Comparison of ENCODE assay signal across 16 cellular contexts in the genomic region with DNA sequence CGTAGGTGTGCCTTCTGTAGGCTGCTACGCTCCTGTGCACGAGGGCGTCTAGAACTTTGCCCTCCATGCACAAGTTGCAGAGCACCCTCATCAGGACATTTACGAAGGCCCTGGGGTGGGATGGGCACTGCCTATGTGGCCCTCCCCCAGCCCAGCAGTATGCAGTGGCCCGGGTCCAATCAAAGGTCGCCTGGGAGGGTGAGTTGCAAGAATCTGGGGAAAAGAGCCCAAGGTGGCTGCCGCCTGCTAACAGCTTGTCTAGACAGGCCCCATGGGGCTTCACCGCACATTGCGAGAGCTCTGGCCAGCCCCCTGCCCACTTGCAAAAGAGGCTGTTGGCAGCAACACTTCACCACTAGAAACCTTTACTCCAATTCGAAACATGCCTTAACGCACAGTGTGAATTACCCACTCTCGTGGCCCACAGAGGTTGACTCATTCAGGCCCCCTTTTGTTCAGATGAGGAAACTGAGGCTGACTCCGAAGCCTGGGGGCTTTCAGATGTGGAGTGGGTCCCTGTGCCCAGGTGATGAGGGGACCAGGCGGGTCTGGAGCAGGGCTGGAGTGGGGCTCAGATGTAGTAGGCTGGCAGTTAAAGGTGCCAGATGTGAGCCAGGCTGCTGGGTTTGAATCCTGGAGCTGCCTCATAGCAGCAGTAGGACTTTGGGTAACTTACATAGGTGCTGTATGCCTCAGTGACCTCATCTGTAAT. TPM values are rescaled to one million over a fixed set of nuclear protein-coding genes. Genes with fewer than 3 reads are reported as not detected.
DNase-seq lines count a peak whose midpoint lies in the region; ATAC-seq, FAIRE-seq and TF ChIP-seq lines count a peak whose summit lies in the region.
"Had no signal": no experiment of that assay in that cellular context is flagged by ENCODE, and none has a peak within 500 bp of the region (broad histone marks: within the 10 kb centered on the region; RNA-seq: fewer than 3 reads in every experiment).

No MANE protein-coding gene starts in this region.

- DNase-seq in AG04450 (ENCODE audit: low read depth, low spot score) (no peak), astrocyte of the spinal cord (ENCODE audit: low read depth, low spot score) (no peak), kidney (no peak), NCI-H510A (lab: John Stamatoyannopoulos, UW) (no peak), DMS153 (lab: John Stamatoyannopoulos, UW) (no peak)
- no peak for DNase-seq in activated CD4-positive, alpha-beta T cell treated with anti-CD3 and anti-CD28 coated beads for 1 hour
- DNase-seq: activated CD4-positive, alpha-beta memory T cell treated with anti-CD3 and anti-CD28 coated beads, Interleukin-2, amount 10 ng/mL, durations not matched to agents 7 days and 5 days; NCI-H2081; SHP77 treated with DMSO at 0.1 percent for 48 hours had no signal

- H3K9ac ChIP-seq in kidney (ENCODE audit: low read length in 2 of 2) (peak overlapping the region; percentile 2 to 6), skeletal muscle tissue (ENCODE audit: low read depth in 1 of 3, low read length in 3 of 3) (peak overlapping the region; percentile 12 to 83 (median 44))

- CTCF ChIA-PET in AG04450 (lab: Charles Lee): interaction anchor here (0.9 kb wide), 1 partner anchor 26 kb away, joined by 3 read pairs; no protein-coding TSS in a partner anchor

- POLR2A ChIA-PET in AG04450 (lab: Yijun Ruan, JAX): interaction anchor here (0.9 to 5.9 kb wide), 7 partner anchors 9 to 24 kb away, joined by 3 to 42 read pairs (median 3); no protein-coding TSS in a partner anchor

- in situ Hi-C loops in astrocyte of the spinal cord (cut with HindIII; ENCODE audit: low sequenced_read_pairs): no loop called here

- H3K27me3 ChIP-seq in AG04450 (ENCODE audit: control insufficient read depth, insufficient read depth, low read length) (no peaks in the 10 kb centered on the region), skeletal muscle tissue (ENCODE audit: control insufficient read depth in 3 of 3, insufficient read depth in 3 of 3, low read length in 3 of 3) (peaks cover 0 to 2% (median 0%) of the 10 kb centered on the region in 3 donors)

- no peak for ATAC-seq in HG03342 (IDR thresholded peaks at IDR 0.05; ENCODE audit: unreplicated experiment)
- ATAC-seq: activated T-helper 17 cell treated with anti-CD3 and anti-CD28 coated beads, Interleukin-2, amount 50 U/mL, for 72 hours had no signal

- peak overlapping the region; percentile 75 for H3K4me3 ChIP-seq in AG04450 (ENCODE audit: low read depth, low read length)
- H3K4me3 ChIP-seq in astrocyte of the spinal cord (ENCODE audit: low read depth, low read length): peak overlapping the region; percentile 56
- peak overlapping the region; percentile 63 to 73 for H3K4me3 ChIP-seq in kidney (ENCODE audit: low read length in 2 of 2)
- peak overlapping the region; percentile 9 to 81 (median 45) for H3K4me3 ChIP-seq in skeletal muscle tissue (ENCODE audit: low read length in 3 of 3)

- TF ChIP-seq CTCF in AG04450 (IDR thresholded peaks at IDR 0.05; ENCODE audit: low read depth, low read length): no peak
- no peak for TF ChIP-seq CTCF in astrocyte of the spinal cord (IDR thresholded peaks at IDR 0.05; ENCODE audit: low read depth, low read length)
- TF ChIP-seq CTCF in kidney (IDR thresholded peaks at IDR 0.05; ENCODE audit: borderline replicate concordance, extremely low read depth, insufficient read depth): no peak

- H3K36me3 ChIP-seq in kidney (ENCODE audit: control insufficient read depth in 1 of 2, insufficient read depth in 2 of 2, low read length in 2 of 2): peaks cover 0 to 4% of the 10 kb centered on the region in 2 donors
- peaks cover 0 to 16% (median 0%) of the 10 kb centered on the region in 3 donors for H3K36me3 ChIP-seq in skeletal muscle tissue (ENCODE audit: control insufficient read depth in 3 of 3, insufficient read depth in 3 of 3, low read length in 3 of 3)

- intact Hi-C loops in kidney (cut with DNase I): no loop called here

- FAIRE-seq in kidney (lab: Jason Lieb, UNC): no peak

- H3K27ac ChIP-seq in AG04450 (ENCODE audit: low read depth, low read length) (peak overlapping the region; percentile 66), kidney (ENCODE audit: low read depth in 2 of 2, low read length in 2 of 2) (peak overlapping the region in 1 of 2 donors; percentile 81), skeletal muscle tissue (ENCODE audit: low read depth, low read length) (peak overlapping the region; percentile 63)
- H3K27ac ChIP-seq: epithelial cell of prostate, HL-60 had no signal

- H3K9me3 ChIP-seq in AG04450 (ENCODE audit: control insufficient read depth, insufficient read depth, low read length): no peaks in the 10 kb centered on the region
- H3K9me3 ChIP-seq in kidney (ENCODE audit: control insufficient read depth in 1 of 2, low read length in 2 of 2): no peaks in the 10 kb centered on the region
- no peaks in the 10 kb centered on the region for H3K9me3 ChIP-seq in skeletal muscle tissue (ENCODE audit: control insufficient read depth in 3 of 3, low read length in 3 of 3)

- H3K4me1 ChIP-seq in kidney (ENCODE audit: control insufficient read depth in 1 of 2, insufficient read depth in 1 of 2, low read depth in 1 of 2, low read length in 2 of 2) (peaks cover 0 to 9% of the 10 kb centered on the region in 2 donors), skeletal muscle tissue (ENCODE audit: control insufficient read depth in 3 of 3, insufficient read depth in 3 of 3, low read length in 3 of 3) (peaks cover 5 to 20% (median 10%) of the 10 kb centered on the region in 3 donors)

RNA-seq across cellular contexts. Expression of a gene that starts 31.8 kb away (rescaled TPM):
- polyA plus RNA-seq in AG04450 (2011; rRNA removed) (0.24 TPM in 1 of 2 replicates, not detected in the other), kidney (ENCODE audit: insufficient read depth, low read depth, low replicate concordance) (4.7 TPM)
- 0.41 TPM in 1 of 2 replicates, not detected in the other for polyA minus RNA-seq in AG04450 (2011; rRNA and poly(A)+ RNA removed)
- total RNA-seq in kidney (1.4 TPM), skeletal muscle tissue (247 TPM)
- total RNA-seq: activated CD4-positive, alpha-beta memory T cell treated with anti-CD3 and anti-CD28 coated beads, Interleukin-2, amount 10 ng/mL, durations not matched to agents 7 days and 5 days; activated T-helper 17 cell treated with anti-CD3 and anti-CD28 coated beads, Interleukin-2, amount 50 U/mL, for 72 hours; mononuclear cell; renal cortical epithelial cell had no signal

RNA-seq across cellular contexts. Expression of a gene that starts 53.0 kb away (rescaled TPM):
- polyA plus RNA-seq in AG04450 (2011; rRNA removed) (11.0 and 11.8 TPM in 2 replicates), kidney (ENCODE audit: insufficient read depth, low read depth, low replicate concordance) (9.0 TPM)
- 6.2 and 7.5 TPM in 2 replicates for polyA minus RNA-seq in AG04450 (2011; rRNA and poly(A)+ RNA removed)
- total RNA-seq in kidney (7.2 TPM), skeletal muscle tissue (3.7 TPM)

Comparison
In these comparisons a context has a peak if more than half of its experiments do, and no peak if none do; other contexts are left out.
1. RNA of a gene that starts 31.8 kb away (total RNA-seq): 247 TPM in skeletal muscle tissue (single experiment); 1.4 TPM in kidney (single experiment); every median in the first group is over 100 times any median in the second.
2. Peak in every context shown above with its lines, with median percentiles within 50 percentile points of each other: H3K4me3 ChIP-seq.